Comparison of ENCODE assay signal across 12 cellular contexts in genomic region chr2:55843096-55843991, GRCh38.
DNase-seq lines count a peak whose midpoint lies in the region; ATAC-seq, FAIRE-seq and TF ChIP-seq lines count a peak whose summit lies in the region.
"Had no signal": no experiment of that assay in that cellular context is flagged by ENCODE, and none has a peak within 500 bp of the region (broad histone marks: within the 10 kb centered on the region; RNA-seq: fewer than 3 reads in every experiment).

No MANE protein-coding gene starts in this region.

- H3K4me3 ChIP-seq in bronchial epithelial cell (ENCODE audit: low read depth, low read length) = no peak overlapping the region

- CTCF ChIA-PET in Calu3 (lab: Charles Lee) = interaction anchor here (1.1 kb wide), 1 partner anchor 60 kb away, joined by 3 read pairs; no protein-coding TSS in a partner anchor

- no peak overlapping the region for H3K27ac Mint-ChIP-seq in Calu3 (ENCODE audit: unreplicated experiment)
- H3K27ac Mint-ChIP-seq in effector memory CD8-positive, alpha-beta T cell = no peak overlapping the region
- H3K27ac Mint-ChIP-seq: brain; stimulated activated naive CD8-positive, alpha-beta T cell treated with anti-CD3 and anti-CD28 coated beads, Interleukin-15, Interleukin-2, amounts not matched to agents 100 ng/mL and 50 ng/mL, for 24 hours had no signal

- H3K36me3 ChIP-seq in bronchial epithelial cell (ENCODE audit: control insufficient read depth, insufficient read depth, low read length) = no peaks in the 10 kb centered on the region

- intact Hi-C loops in Calu3 (cut with micrococcal nuclease; ENCODE audit: unreplicated experiment) = loop anchor here (2.0 kb wide), 1 partner anchor 71 kb away; no protein-coding TSS in a partner anchor

- H3K4me3 Mint-ChIP-seq in Calu3 (ENCODE audit: low read depth, unreplicated experiment) = no peak overlapping the region
- H3K4me3 Mint-ChIP-seq in effector memory CD8-positive, alpha-beta T cell = no peak overlapping the region
- H3K4me3 Mint-ChIP-seq: brain; neural crest cell; stimulated activated naive CD8-positive, alpha-beta T cell treated with anti-CD3 and anti-CD28 coated beads, Interleukin-15, Interleukin-2, amounts not matched to agents 100 ng/mL and 50 ng/mL, for 24 hours had no signal

- H3K27me3 ChIP-seq in bronchial epithelial cell (ENCODE audit: control insufficient read depth, insufficient read depth, low read length) = no peaks in the 10 kb centered on the region

- BruUV-seq in Calu3 (replicated peaks; lab: Mats Ljungman, UMichigan) = no TSS peak

- DNase-seq in Calu3 (peak; percentile 38), NCI-H1417 treated with DMSO at 0.1 percent for 48 hours (lab: John Stamatoyannopoulos, UW) (peak; percentile 21), bronchial epithelial cell (ENCODE audit: low read depth) (peak; percentile 98), mucosa of gallbladder (ENCODE audit: low spot score) (peak; percentile 30), midbrain (lab: John Stamatoyannopoulos, UW) (no peak), NCI-H82 (lab: John Stamatoyannopoulos, UW) (no peak), pons (ENCODE audit: low spot score) (no peak)
- no peak for DNase-seq in effector memory CD8-positive, alpha-beta T cell
- DNase-seq: SW 1271 had no signal

- TF ChIP-seq CTCF in Calu3 (IDR thresholded peaks at IDR 0.05; ENCODE audit: unreplicated experiment) (no peak), bronchial epithelial cell (IDR thresholded peaks at IDR 0.05; ENCODE audit: insufficient read depth, low read length, severe bottlenecking) (no peak)

- peaks cover 5% of the 10 kb centered on the region for H3K4me1 Mint-ChIP-seq in Calu3 (ENCODE audit: low read depth, unreplicated experiment)
- no peaks in the 10 kb centered on the region for H3K4me1 Mint-ChIP-seq in effector memory CD8-positive, alpha-beta T cell (ENCODE audit: low read depth in 2 of 2)
- H3K4me1 Mint-ChIP-seq: brain had no signal

- H3K9me3 Mint-ChIP-seq in Calu3 (ENCODE audit: low read depth, unreplicated experiment) = no peaks in the 10 kb centered on the region
- H3K9me3 Mint-ChIP-seq in effector memory CD8-positive, alpha-beta T cell = peaks cover 0 to 2% of the 10 kb centered on the region in 2 donors

- FAIRE-seq in bronchial epithelial cell (lab: Jason Lieb, UNC) = peak; percentile 95

- no peaks in the 10 kb centered on the region for H3K27me3 Mint-ChIP-seq in Calu3 (ENCODE audit: unreplicated experiment)
- no peaks in the 10 kb centered on the region for H3K27me3 Mint-ChIP-seq in effector memory CD8-positive, alpha-beta T cell
- H3K27me3 Mint-ChIP-seq: brain; stimulated activated naive CD8-positive, alpha-beta T cell treated with anti-CD3 and anti-CD28 coated beads, Interleukin-15, Interleukin-2, amounts not matched to agents 100 ng/mL and 50 ng/mL, for 24 hours had no signal

- no peak for ATAC-seq in effector memory CD8-positive, alpha-beta T cell (replicated peaks)

- no peaks in the 10 kb centered on the region for H3K36me3 Mint-ChIP-seq in Calu3 (ENCODE audit: insufficient read depth, unreplicated experiment)
- no peaks in the 10 kb centered on the region for H3K36me3 Mint-ChIP-seq in effector memory CD8-positive, alpha-beta T cell (ENCODE audit: insufficient read depth)
- H3K36me3 Mint-ChIP-seq: brain had no signal

Comparison
In these comparisons a context has a peak if more than half of its experiments do, and no peak if none do; other contexts are left out.
1. DNase-seq: peak in Calu3 (single experiment), NCI-H1417 treated with DMSO at 0.1 percent for 48 hours (single experiment), bronchial epithelial cell (single experiment) and mucosa of gallbladder (single experiment); none in effector memory CD8-positive, alpha-beta T cell (0 of 3), midbrain (single experiment), NCI-H82 (single experiment) and pons (single experiment).